In genomic region chr9:131714161-131714646, GRCh38 we compare ENCODE assay signal across 10 cellular contexts. TPM values are rescaled to one million over a fixed set of nuclear protein-coding genes. Genes with fewer than 3 reads are reported as not detected.
DNase-seq lines count a peak whose midpoint lies in the region; ATAC-seq, FAIRE-seq and TF ChIP-seq lines count a peak whose summit lies in the region.
"Had no signal": no experiment of that assay in that cellular context is flagged by ENCODE, and none has a peak within 500 bp of the region (broad histone marks: within the 10 kb centered on the region; RNA-seq: fewer than 3 reads in every experiment).

No MANE protein-coding gene starts in this region.

- no peak overlapping the region for H4K91ac ChIP-seq in neuronal stem cell (ENCODE audit: low read depth, low read length, poor library complexity)

- ATAC-seq in HG02870 (IDR thresholded peaks at IDR 0.05; ENCODE audit: unreplicated experiment), result no peak
- ATAC-seq: activated CD8-positive, alpha-beta T cell treated with anti-CD3 and anti-CD28 coated beads for 36 hours had no signal

- H3K27ac Mint-ChIP-seq in astrocyte (ENCODE audit: unreplicated experiment), result peak overlapping the region; percentile 28

- no peak overlapping the region for H3K18ac ChIP-seq in neuronal stem cell (ENCODE audit: low read length)

- no peak overlapping the region for H3K4me3 ChIP-seq in BJ (ENCODE audit: low read depth, low read length)
- no peak overlapping the region for H3K4me3 ChIP-seq in astrocyte (ENCODE audit: insufficient read depth, low read depth, low read length)
- no peak overlapping the region for H3K4me3 ChIP-seq in prostate gland
- H3K4me3 ChIP-seq in neuronal stem cell (ENCODE audit: low read length in 2 of 2), result no peak overlapping the region

- POLR2A ChIA-PET in BJ (lab: Charles Lee), result no interaction called here

- H4K20me1 ChIP-seq in astrocyte (ENCODE audit: insufficient read depth, low read length), result peaks cover 61% of the 10 kb centered on the region

- no peaks in the 10 kb centered on the region for H3K9me3 ChIP-seq in astrocyte (ENCODE audit: insufficient read depth, low read depth, low read length)
- H3K9me3 ChIP-seq in prostate gland, result no peaks in the 10 kb centered on the region
- H3K9me3 ChIP-seq in neuronal stem cell (replicated peaks in 1 of 2; ENCODE audit: control insufficient read depth in 2 of 2, insufficient read depth in 1 of 2, low read depth in 1 of 2, low read length in 2 of 2), result no peaks in the 10 kb centered on the region

- H3K79me2 ChIP-seq in astrocyte (ENCODE audit: insufficient read depth, low read length), result peaks cover 60% of the 10 kb centered on the region

- no peak overlapping the region for H2BK15ac ChIP-seq in neuronal stem cell (ENCODE audit: low read length)

- peaks cover 16% of the 10 kb centered on the region for H3K4me1 ChIP-seq in astrocyte (ENCODE audit: insufficient read depth, low read length)
- H3K4me1 ChIP-seq in prostate gland (replicated peaks), result no peaks in the 10 kb centered on the region
- peaks cover 2 to 4% of the 10 kb centered on the region in 2 donors for H3K4me1 ChIP-seq in neuronal stem cell (ENCODE audit: control insufficient read depth in 2 of 2, insufficient read depth in 1 of 2, low read depth in 1 of 2, low read length in 2 of 2)

- H2BK12ac ChIP-seq in neuronal stem cell (ENCODE audit: low read length), result no peak overlapping the region

- FAIRE-seq in astrocyte (lab: Jason Lieb, UNC), result no peak

- no peak overlapping the region for H3K14ac ChIP-seq in neuronal stem cell (ENCODE audit: low read length)

- H3K4me2 ChIP-seq in astrocyte (ENCODE audit: low read length) (peak overlapping the region; percentile 82), neuronal stem cell (ENCODE audit: insufficient read depth, low read length, poor library complexity, severe bottlenecking) (no peak overlapping the region)

- H3K27ac ChIP-seq in astrocyte (ENCODE audit: low read depth, low read length), result peak overlapping the region; percentile 91
- H3K27ac ChIP-seq in prostate gland, result peak overlapping the region; percentile 59 to 72
- H3K27ac ChIP-seq in neuronal stem cell (replicated peaks; ENCODE audit: low read length), result no peak overlapping the region

- H3K36me3 ChIP-seq in BJ (ENCODE audit: control insufficient read depth, insufficient read depth, low read length), result no peaks in the 10 kb centered on the region; the same call in 1 of the 2 replicates
- no peaks in the 10 kb centered on the region for H3K36me3 ChIP-seq in astrocyte (ENCODE audit: insufficient read depth, low read length)
- no peaks in the 10 kb centered on the region for H3K36me3 ChIP-seq in prostate gland
- peaks cover 0 to 5% of the 10 kb centered on the region in 2 donors for H3K36me3 ChIP-seq in neuronal stem cell (replicated peaks in 1 of 2; ENCODE audit: control insufficient read depth in 2 of 2, insufficient read depth in 2 of 2, low read length in 2 of 2)

- peak; percentile 45 for DNase-seq in BJ (ENCODE audit: low read depth)
- DNase-seq in astrocyte (ENCODE audit: low read depth), result peak; percentile 93
- DNase-seq in glomerular visceral epithelial cell (ENCODE audit: extremely low spot score), result peak; percentile 81
- DNase-seq in prostate gland (ENCODE audit: low spot score), result peak; percentile 65
- DNase-seq in neuronal stem cell (ENCODE audit: low spot score), result no peak
- DNase-seq in COR-L47 (lab: John Stamatoyannopoulos, UW), result no peak
- no peak for DNase-seq in NK-92 treated with Interleukin-12 subunit alpha and Interleukin-12 subunit beta, amount 100 ng/mL, for 24 hours (lab: John Stamatoyannopoulos, UW)
- DNase-seq: activated CD8-positive, alpha-beta T cell treated with anti-CD3 and anti-CD28 coated beads for 36 hours; NCI-H526 had no signal

- H4K8ac ChIP-seq in neuronal stem cell (ENCODE audit: low read depth, low read length), result no peak overlapping the region

- H3K9ac ChIP-seq in astrocyte (ENCODE audit: low read length) (peak overlapping the region; percentile 70), neuronal stem cell (ENCODE audit: low read depth, low read length, poor library complexity) (no peak overlapping the region)

- H2AK5ac ChIP-seq in neuronal stem cell (ENCODE audit: low read depth, low read length), result no peak overlapping the region

- TF ChIP-seq CTCF in BJ (IDR thresholded peaks at IDR 0.05; ENCODE audit: insufficient read depth, low read depth, low read length) (no peak), astrocyte (IDR thresholded peaks at IDR 0.05; ENCODE audit: insufficient read depth, low read depth, low read length) (no peak), prostate gland (IDR thresholded peaks at IDR 0.05) (no peak)

- intact Hi-C loops in prostate gland (cut with DNase I), result loop anchor here (5.0 kb wide), 1 partner anchor 37 kb away; no protein-coding TSS in a partner anchor

- H3K9me3 Mint-ChIP-seq in astrocyte (ENCODE audit: unreplicated experiment), result no peaks in the 10 kb centered on the region
- H3K9me3 Mint-ChIP-seq: activated CD8-positive, alpha-beta T cell treated with anti-CD3 and anti-CD28 coated beads for 36 hours had no signal

- no peak overlapping the region for H2BK120ac ChIP-seq in neuronal stem cell (ENCODE audit: low read depth, low read length)

- H3K27me3 Mint-ChIP-seq in astrocyte (ENCODE audit: low read depth, unreplicated experiment), result no peaks in the 10 kb centered on the region
- H3K27me3 Mint-ChIP-seq: activated CD8-positive, alpha-beta T cell treated with anti-CD3 and anti-CD28 coated beads for 36 hours had no signal

- H3K4ac ChIP-seq in neuronal stem cell (ENCODE audit: low read length), result no peak overlapping the region

- peaks cover 28% of the 10 kb centered on the region for H3K4me1 Mint-ChIP-seq in astrocyte (ENCODE audit: low read depth, unreplicated experiment)

- H2BK5ac ChIP-seq in neuronal stem cell (ENCODE audit: low read length), result no peak overlapping the region

- H3K4me3 Mint-ChIP-seq in astrocyte (ENCODE audit: unreplicated experiment), result no peak overlapping the region
- H3K4me3 Mint-ChIP-seq: activated CD8-positive, alpha-beta T cell treated with anti-CD3 and anti-CD28 coated beads for 36 hours had no signal

- CTCF ChIA-PET in BJ (lab: Yijun Ruan, JAX), result interaction anchor here (0.7 to 1.4 kb wide), 4 partner anchors 9 to 36 kb away, joined by 3 to 4 read pairs (median 3); no protein-coding TSS in a partner anchor

- 22% methylated on average over 10 of the region's 10 CpGs for WGBS in prostate gland
- no CpG with 5 or more reads among the region's 10 CpGs for WGBS in neuronal stem cell (ENCODE audit: extremely low coverage in 2 of 2, insufficient read length in 2 of 2, insufficient replicate concordance in 1 of 2), 2 donors

- no peak for TF ChIP-seq POLR2A in prostate gland (IDR thresholded peaks at IDR 0.05)

- H3K27me3 ChIP-seq in BJ (ENCODE audit: control insufficient read depth, insufficient read depth, low read length) (no peaks in the 10 kb centered on the region), astrocyte (ENCODE audit: insufficient read depth, low read length) (no peaks in the 10 kb centered on the region), prostate gland (replicated peaks; ENCODE audit: insufficient read depth) (no peaks in the 10 kb centered on the region), neuronal stem cell (ENCODE audit: control insufficient read depth in 3 of 3, insufficient read depth in 3 of 3, low read depth in 1 of 3, low read length in 3 of 3) (no peaks in the 10 kb centered on the region)

- peaks cover 4% of the 10 kb centered on the region for H3K36me3 Mint-ChIP-seq in astrocyte (ENCODE audit: low read depth, unreplicated experiment)

- no peak overlapping the region for H3K23ac ChIP-seq in neuronal stem cell (ENCODE audit: low read depth, low read length, poor library complexity)

- H3K79me1 ChIP-seq in neuronal stem cell (ENCODE audit: low read depth, low read length), result peaks cover 5% of the 10 kb centered on the region

- H2AFZ ChIP-seq in astrocyte (ENCODE audit: low read depth, low read length), result peak overlapping the region; percentile 76
- no peak overlapping the region for H2AFZ ChIP-seq in neuronal stem cell (ENCODE audit: low read length)

RNA-seq across cellular contexts. Expression of gene RAPGEF1, which starts 25.7 kb away (rescaled TPM):
- 26.9 and 31.6 TPM in 2 replicates for polyA plus RNA-seq in BJ (2011; rRNA removed)
- 24.0 and 25.6 TPM in 2 replicates for polyA minus RNA-seq in BJ (2011; rRNA and poly(A)+ RNA removed)
- total RNA-seq in astrocyte (63.2 and 76.8 TPM in 2 replicates), prostate gland (10 to 100 TPM; 28.6 to 63.8 TPM)
- polyA plus RNA-seq in neuronal stem cell (2013, experiment 1 of 2), result 34.5 TPM
- 33.7 TPM for polyA plus RNA-seq in neuronal stem cell (2013, experiment 2 of 2)

Comparison
In these comparisons a context has a peak if more than half of its experiments do, and no peak if none do; other contexts are left out.
1. DNase-seq: peak in BJ (single experiment), astrocyte (single experiment), glomerular visceral epithelial cell (single experiment) and prostate gland (single experiment); none in neuronal stem cell (single experiment), COR-L47 (single experiment) and NK-92 treated with Interleukin-12 subunit alpha and Interleukin-12 subunit beta, amount 100 ng/mL, for 24 hours (single experiment).